10 cellular contexts compared by ENCODE assay signal in genomic region chr1:201309420-201309819, GRCh38. TPM values are rescaled to one million over a fixed set of nuclear protein-coding genes. Genes with fewer than 3 reads are reported as not detected.
A peak's percentile ranks its signal among the peaks of the same experiment; 100 is the strongest.
DNase-seq lines count a peak whose midpoint lies in the region; ATAC-seq lines count a peak whose summit lies in the region.
"Had no signal": no experiment of that assay in that cellular context is flagged by ENCODE, and none has a peak within 500 bp of the region (broad histone marks: within the 10 kb centered on the region; RNA-seq: fewer than 3 reads in every experiment).

No MANE protein-coding gene starts in this region.

- no peaks in the 10 kb centered on the region for H3K36me3 Mint-ChIP-seq in activated CD8-positive, alpha-beta memory T cell treated with anti-CD3 and anti-CD28 coated beads, Interleukin-2, amount 10 ng/mL, durations not matched to agents 7 days and 5 days
- H3K36me3 Mint-ChIP-seq: mesothelial cell of epicardium had no signal

- in situ Hi-C loops in SK-MEL-5 (cut with HindIII; ENCODE audit: low pct_unique_long_range_greater_than_20kb, low sequenced_read_pairs), result no loop called here

- peaks cover 33% of the 10 kb centered on the region for H3K27me3 Mint-ChIP-seq in activated CD8-positive, alpha-beta memory T cell treated with anti-CD3 and anti-CD28 coated beads, Interleukin-2, amount 10 ng/mL, durations not matched to agents 7 days and 5 days

- CTCF ChIA-PET in activated CD8-positive, alpha-beta memory T cell treated with anti-CD3 and anti-CD28 coated beads, Interleukin-2, amount 10 ng/mL, durations not matched to agents 7 days and 5 days (lab: Charles Lee), result no interaction called here

- no peak overlapping the region for H3K27ac Mint-ChIP-seq in activated CD8-positive, alpha-beta memory T cell treated with anti-CD3 and anti-CD28 coated beads, Interleukin-2, amount 10 ng/mL, durations not matched to agents 7 days and 5 days
- H3K27ac Mint-ChIP-seq: mesothelial cell of epicardium had no signal

- no peaks in the 10 kb centered on the region for H3K9me3 Mint-ChIP-seq in activated CD8-positive, alpha-beta memory T cell treated with anti-CD3 and anti-CD28 coated beads, Interleukin-2, amount 10 ng/mL, durations not matched to agents 7 days and 5 days (ENCODE audit: low read depth)
- H3K9me3 Mint-ChIP-seq: mesothelial cell of epicardium had no signal

- intact Hi-C loops in cardiac septum (cut with DNase I) (no loop called here), sciatic nerve (cut with DNase I) (no loop called here)

- peaks cover 4% of the 10 kb centered on the region for H3K4me1 Mint-ChIP-seq in activated CD8-positive, alpha-beta memory T cell treated with anti-CD3 and anti-CD28 coated beads, Interleukin-2, amount 10 ng/mL, durations not matched to agents 7 days and 5 days

- ATAC-seq in sciatic nerve, result peak; percentile 64
- no peak for ATAC-seq in activated CD8-positive, alpha-beta memory T cell treated with anti-CD3 and anti-CD28 coated beads, Interleukin-2, amount 10 ng/mL, durations not matched to agents 7 days and 5 days

- DNase-seq in GF-D8 (lab: John Stamatoyannopoulos, UW) (peak; percentile 51), NAMALWA (ENCODE audit: low spot score) (peak; percentile 61), SK-MEL-5 (ENCODE audit: low read depth, low spot score) (peak; percentile 36), cardiac septum (ENCODE audit: low spot score) (peak; percentile 83), sciatic nerve (ENCODE audit: low spot score) (no peak), RKO (ENCODE audit: low spot score) (no peak)
- no peak for DNase-seq in activated CD8-positive, alpha-beta memory T cell treated with anti-CD3 and anti-CD28 coated beads, Interleukin-2, amount 10 ng/mL, durations not matched to agents 7 days and 5 days
- no peak for DNase-seq in activated naive CD4-positive, alpha-beta T cell treated with anti-CD3 and anti-CD28 coated beads, Interleukin-2, amount 50 U/mL, for 16 hours

- no peak overlapping the region for H3K4me3 Mint-ChIP-seq in activated CD8-positive, alpha-beta memory T cell treated with anti-CD3 and anti-CD28 coated beads, Interleukin-2, amount 10 ng/mL, durations not matched to agents 7 days and 5 days
- H3K4me3 Mint-ChIP-seq: mesothelial cell of epicardium had no signal

RNA-seq across cellular contexts. Expression of gene PKP1, which starts 26.1 kb away (rescaled TPM):
- total RNA-seq in SK-MEL-5 (2014; rRNA removed; shearing (Covaris generic)), result not detected in 2 replicates
- polyA plus RNA-seq in SK-MEL-5 (2015; cell fraction: cytosol; rRNA removed), result not detected in 2 replicates
- polyA plus RNA-seq in SK-MEL-5 (2015; cell fraction: nucleus; rRNA removed), result not detected in 2 replicates
- total RNA-seq in cardiac septum, result 0.16 TPM
- total RNA-seq in sciatic nerve, result 8.2 TPM
- total RNA-seq in activated CD8-positive, alpha-beta memory T cell treated with anti-CD3 and anti-CD28 coated beads, Interleukin-2, amount 10 ng/mL, durations not matched to agents 7 days and 5 days, result not detected
- total RNA-seq: SJSA1 had no signal

Comparison
In these comparisons a context has a peak if more than half of its experiments do, and no peak if none do; other contexts are left out.
1. DNase-seq: peak in GF-D8 (single experiment), NAMALWA (single experiment), SK-MEL-5 (single experiment) and cardiac septum (single experiment); none in sciatic nerve (single experiment), activated CD8-positive, alpha-beta memory T cell treated with anti-CD3 and anti-CD28 coated beads, Interleukin-2, amount 10 ng/mL, durations not matched to agents 7 days and 5 days (single experiment), activated naive CD4-positive, alpha-beta T cell treated with anti-CD3 and anti-CD28 coated beads, Interleukin-2, amount 50 U/mL, for 16 hours (single experiment) and RKO (single experiment).